In genomic region chrX:17046478-17047097, GRCh38 we compare ENCODE assay signal across 8 cellular contexts.
DNase-seq lines count a peak whose midpoint lies in the region; ATAC-seq and TF ChIP-seq lines count a peak whose summit lies in the region.

No MANE protein-coding gene starts in this region.

- ATAC-seq in GM21576 (IDR thresholded peaks at IDR 0.05; ENCODE audit: unreplicated experiment): peak; percentile 69
- ATAC-seq in GM19463 (IDR thresholded peaks at IDR 0.05; ENCODE audit: unreplicated experiment): no peak

- no peaks in the 10 kb centered on the region for H3K4me1 Mint-ChIP-seq in T-helper 2 cell treated with Interferon-gamma antibody and Interleukin-4, amounts not matched to agents 5 μg/mL and 100 μg/mL, for 36 hours (ENCODE audit: low read depth)
- H3K4me1 Mint-ChIP-seq in brain: peaks cover 15% of the 10 kb centered on the region

- H3K27me3 Mint-ChIP-seq in T-helper 2 cell treated with Interferon-gamma antibody and Interleukin-4, amounts not matched to agents 5 μg/mL and 100 μg/mL, for 36 hours (ENCODE audit: low read depth): peaks cover 2% of the 10 kb centered on the region
- H3K27me3 Mint-ChIP-seq in brain: no peaks in the 10 kb centered on the region

- peak; percentile 78 to 86 for TF ChIP-seq CTCF in brain (conservative IDR thresholded peaks at IDR 0.05)

- no peaks in the 10 kb centered on the region for H3K9me3 Mint-ChIP-seq in T-helper 2 cell treated with Interferon-gamma antibody and Interleukin-4, amounts not matched to agents 5 μg/mL and 100 μg/mL, for 36 hours
- peaks cover 0 to 2% (median 0%) of the 10 kb centered on the region in 5 experiments for H3K9me3 Mint-ChIP-seq in brain

- H3K36me3 Mint-ChIP-seq in T-helper 2 cell treated with Interferon-gamma antibody and Interleukin-4, amounts not matched to agents 5 μg/mL and 100 μg/mL, for 36 hours (ENCODE audit: low read depth): no peaks in the 10 kb centered on the region
- peaks cover 3% of the 10 kb centered on the region for H3K36me3 Mint-ChIP-seq in brain

- peak; percentile 67 for DNase-seq in CD1c-positive myeloid dendritic cell (ENCODE audit: extremely low spot score)
- peak; percentile 61 for DNase-seq in NCI-H2029 (lab: John Stamatoyannopoulos, UW)
- peak; percentile 5 for DNase-seq in T-helper 2 cell treated with Interferon-gamma antibody and Interleukin-4, amounts not matched to agents 5 μg/mL and 100 μg/mL, for 36 hours (ENCODE audit: low spot score)
- DNase-seq in iPS-NIHi11 (ENCODE audit: low spot score): peak; percentile 55
- DNase-seq in stimulated activated CD4-positive, alpha-beta T cell treated with anti-CD3 and anti-CD28 coated beads, Interleukin-1b, Interleukin-23, amount 100 ng/mL, for 24 hours (ENCODE audit: low read depth in 4 of 4, low spot score in 1 of 4): peak; percentile 2 to 11 (median 10)

- no peak overlapping the region for H3K27ac Mint-ChIP-seq in T-helper 2 cell treated with Interferon-gamma antibody and Interleukin-4, amounts not matched to agents 5 μg/mL and 100 μg/mL, for 36 hours
- H3K27ac Mint-ChIP-seq in brain: peak overlapping the region; percentile 16 to 67 (median 46)

- no peak overlapping the region for H3K4me3 Mint-ChIP-seq in T-helper 2 cell treated with Interferon-gamma antibody and Interleukin-4, amounts not matched to agents 5 μg/mL and 100 μg/mL, for 36 hours
- no peak overlapping the region for H3K4me3 Mint-ChIP-seq in brain

Comparison
In these comparisons a context has a peak if more than half of its experiments do, and no peak if none do; other contexts are left out.
1. DNase-seq: peak in every context shown above with its lines; median percentile 67 in CD1c-positive myeloid dendritic cell; 61 in NCI-H2029; 55 in iPS-NIHi11; 10 in stimulated activated CD4-positive, alpha-beta T cell treated with anti-CD3 and anti-CD28 coated beads, Interleukin-1b, Interleukin-23, amount 100 ng/mL, for 24 hours; 5 in T-helper 2 cell treated with Interferon-gamma antibody and Interleukin-4, amounts not matched to agents 5 μg/mL and 100 μg/mL, for 36 hours.